In genomic region chr1:10032590-10033358, GRCh38 we compare ENCODE assay signal across 8 cellular contexts. TPM values are rescaled to one million over a fixed set of nuclear protein-coding genes. Genes with fewer than 3 reads are reported as not detected.
A peak's percentile ranks its signal among the peaks of the same experiment; 100 is the strongest.
DNase-seq lines count a peak whose midpoint lies in the region; ATAC-seq, FAIRE-seq and TF ChIP-seq lines count a peak whose summit lies in the region.

TSS of gene UBE4B (plus strand) at chr1:10032958. CDS start at chr1:10033671, 713 bp downstream.

- H3K9ac ChIP-seq in mesenchymal stem cell (ENCODE audit: low read length), result peak within 1 kb of the TSS; percentile 97

- no peaks in the 10 kb centered on the region for H3K27me3 ChIP-seq in Caco-2 (replicated peaks; ENCODE audit: control insufficient read depth, insufficient read depth, low read length)
- H3K27me3 ChIP-seq in mesenchymal stem cell (ENCODE audit: control insufficient read depth in 1 of 2, insufficient read depth in 1 of 2, low read length in 2 of 2), result no peaks in the 10 kb centered on the region

- H3K4ac ChIP-seq in mesenchymal stem cell (ENCODE audit: low read depth in 1 of 2, low read length in 2 of 2), result peak within 1 kb of the TSS; percentile 5 to 73

- H3K23ac ChIP-seq in mesenchymal stem cell (ENCODE audit: low read length in 2 of 2), result peak within 1 kb of the TSS in 1 of 2 experiments; percentile 20

- H3K27ac ChIP-seq in mesenchymal stem cell (ENCODE audit: low read length, poor library complexity, severe bottlenecking), result peak within 1 kb of the TSS; percentile 82

- H3K4me2 ChIP-seq in mesenchymal stem cell (ENCODE audit: low read length, poor library complexity, severe bottlenecking), result peak within 1 kb of the TSS; percentile 79

- no peaks in the 10 kb centered on the region for H3K9me3 Mint-ChIP-seq in Caco-2 (ENCODE audit: unreplicated experiment)
- H3K9me3 Mint-ChIP-seq in effector memory CD8-positive, alpha-beta T cell, result no peaks in the 10 kb centered on the region

- H3K79me1 ChIP-seq in mesenchymal stem cell (replicated peaks; ENCODE audit: low read length, poor library complexity, severe bottlenecking), result peaks cover 2% of the 10 kb centered on the region

- H3K4me1 ChIP-seq in Caco-2 (peaks cover 18% of the 10 kb centered on the region), mesenchymal stem cell (ENCODE audit: control insufficient read depth, insufficient read depth, low read depth, low read length) (peaks cover 3% of the 10 kb centered on the region)

- peak within 1 kb of the TSS; percentile 80 for H2BK120ac ChIP-seq in mesenchymal stem cell (ENCODE audit: low read depth, low read length)

- peaks cover 14% of the 10 kb centered on the region for H3K4me1 Mint-ChIP-seq in Caco-2 (ENCODE audit: low read depth, unreplicated experiment)
- peaks cover 16 to 27% of the 10 kb centered on the region in 2 donors for H3K4me1 Mint-ChIP-seq in effector memory CD8-positive, alpha-beta T cell (ENCODE audit: low read depth in 2 of 2)

- peak; percentile 93 for ATAC-seq in GM21367 (IDR thresholded peaks at IDR 0.05; ENCODE audit: unreplicated experiment)
- ATAC-seq in effector memory CD8-positive, alpha-beta T cell (replicated peaks), result peak; percentile 91

- peak within 1 kb of the TSS; percentile 80 for H2BK15ac ChIP-seq in mesenchymal stem cell (ENCODE audit: low read depth, poor library complexity, severe bottlenecking)

- under 1% methylated on average over 35 of the region's 73 CpGs for WGBS in mesenchymal stem cell

- peak within 1 kb of the TSS; percentile 98 for H3K4me3 Mint-ChIP-seq in Caco-2 (ENCODE audit: unreplicated experiment)
- H3K4me3 Mint-ChIP-seq in effector memory CD8-positive, alpha-beta T cell, result peak within 1 kb of the TSS; percentile 92 to 95

- peak within 1 kb of the TSS; percentile 30 for H2AFZ ChIP-seq in mesenchymal stem cell (ENCODE audit: low read depth, low read length)

- H3K4me3 ChIP-seq in Caco-2 (ENCODE audit: low read depth, low read length) (peak within 1 kb of the TSS; percentile 78), mesenchymal stem cell (ENCODE audit: insufficient read depth in 1 of 2, low read depth in 1 of 2, low read length in 2 of 2) (peak within 1 kb of the TSS; percentile 71 to 100)

- H2BK5ac ChIP-seq in mesenchymal stem cell (ENCODE audit: low read depth, low read length, poor library complexity, severe bottlenecking), result peak within 1 kb of the TSS; percentile 39

- peak within 1 kb of the TSS; percentile 5 for H4K91ac ChIP-seq in mesenchymal stem cell (ENCODE audit: low read length)

- TSS peak; percentile 75 for BruUV-seq in Caco-2 (replicated peaks; lab: Mats Ljungman, UMichigan)

- peak within 1 kb of the TSS; percentile 25 to 90 for H3K18ac ChIP-seq in mesenchymal stem cell (ENCODE audit: low read depth in 1 of 2, low read length in 2 of 2)

- peak; percentile 98 for FAIRE-seq in HTR-8/SVneo (lab: Jason Lieb, UNC)

- H4K8ac ChIP-seq in mesenchymal stem cell (ENCODE audit: low read length), result peak within 1 kb of the TSS; percentile 97

- CTCF ChIA-PET in Caco-2 (lab: Charles Lee), result interaction anchor here (0.8 kb wide), 1 partner anchor 83 kb away, joined by 3 read pairs; no protein-coding TSS in a partner anchor

- H3K9me3 ChIP-seq in Caco-2 (no peaks in the 10 kb centered on the region), mesenchymal stem cell (ENCODE audit: control insufficient read depth, low read length) (no peaks in the 10 kb centered on the region)

- DNase-seq in Caco-2 (peak; percentile 96 to 98), HTR-8/SVneo (ENCODE audit: insufficient read length, low spot score) (peak; percentile 89), NOMO-1 treated with DMSO at 0.1 percent for 48 hours (lab: John Stamatoyannopoulos, UW; ENCODE audit: unreplicated experiment) (peak; percentile 96), mesenchymal stem cell (peak; percentile 98)
- peak; percentile 96 to 97 for DNase-seq in activated CD8-positive, alpha-beta memory T cell treated with anti-CD3 and anti-CD28 coated beads for 4 hours (ENCODE audit: low read depth in 2 of 2)
- peak; percentile 98 to 99 (median 98) for DNase-seq in effector memory CD8-positive, alpha-beta T cell
- DNase-seq in stimulated activated CD8-positive, alpha-beta memory T cell treated with anti-CD3 and anti-CD28 coated beads, Interleukin-12 subunit alpha, Interleukin-12 subunit beta, amount 100 ng/mL, for 4 hours (ENCODE audit: low read depth), result peak; percentile 99

- H3K36me3 ChIP-seq in Caco-2 (ENCODE audit: control insufficient read depth, insufficient read depth, low read length) (peaks cover 1% of the 10 kb centered on the region), mesenchymal stem cell (ENCODE audit: control insufficient read depth in 1 of 2, insufficient read depth in 2 of 2, low read depth in 1 of 2, low read length in 2 of 2) (peaks cover 1 to 17% of the 10 kb centered on the region in 2 experiments)

- peaks cover 12% of the 10 kb centered on the region for H3K36me3 Mint-ChIP-seq in Caco-2 (ENCODE audit: insufficient read depth, unreplicated experiment)
- H3K36me3 Mint-ChIP-seq in effector memory CD8-positive, alpha-beta T cell (ENCODE audit: insufficient read depth), result peaks cover 33% of the 10 kb centered on the region

- POLR2A ChIA-PET in Caco-2 (lab: Charles Lee), result interaction anchor here (1.6 kb wide), 1 partner anchor 89 kb away, joined by 6 read pairs; the partner anchor contains the start of genes LZIC and NMNAT1

- H2AK5ac ChIP-seq in mesenchymal stem cell (ENCODE audit: low read length, severe bottlenecking), result no peak within 1 kb of the TSS

- no peaks in the 10 kb centered on the region for H3K27me3 Mint-ChIP-seq in Caco-2 (ENCODE audit: insufficient read depth, unreplicated experiment)
- no peaks in the 10 kb centered on the region for H3K27me3 Mint-ChIP-seq in effector memory CD8-positive, alpha-beta T cell

- TF ChIP-seq CTCF in Caco-2 (IDR thresholded peaks at IDR 0.05; ENCODE audit: insufficient read depth in 1 of 2, low read depth in 1 of 2, low read length in 1 of 2, severe bottlenecking in 1 of 2, unreplicated experiment in 1 of 2), result peak; percentile 78 to 83

- H3K27ac Mint-ChIP-seq in Caco-2 (ENCODE audit: unreplicated experiment), result peak within 1 kb of the TSS; percentile 96
- H3K27ac Mint-ChIP-seq in effector memory CD8-positive, alpha-beta T cell, result peak within 1 kb of the TSS; percentile 97

- peak within 1 kb of the TSS in 1 of 2 experiments; percentile 83 for H2BK12ac ChIP-seq in mesenchymal stem cell (ENCODE audit: low read length in 2 of 2)

- peak within 1 kb of the TSS in 1 of 2 experiments; percentile 63 for H3K14ac ChIP-seq in mesenchymal stem cell (ENCODE audit: low read length in 2 of 2)

- intact Hi-C loops in Caco-2 (cut with micrococcal nuclease; ENCODE audit: unreplicated experiment), result loop anchor here (1.0 to 5.0 kb wide), 3 partner anchors 35 to 89 kb away; partner anchors contain the start of genes LZIC, NMNAT1 and RBP7

RNA-seq across cellular contexts. Expression of gene UBE4B, which starts in this region (rescaled TPM):
- total RNA-seq in Caco-2 (2022), result 40.2 and 40.3 TPM in 2 replicates
- polyA plus RNA-seq in mesenchymal stem cell (2013, experiment 1 of 2), result 36.8 TPM
- polyA plus RNA-seq in mesenchymal stem cell (2013, experiment 2 of 2), result 36.0 TPM

Comparison
In these comparisons a context has a peak if more than half of its experiments do, and no peak if none do; other contexts are left out.
1. Peak in every context shown above with its lines: DNase-seq, ATAC-seq, H3K4me3 ChIP-seq and H3K27ac ChIP-seq.